ENCODE assay signal across 1 cellular context in the genomic region with DNA sequence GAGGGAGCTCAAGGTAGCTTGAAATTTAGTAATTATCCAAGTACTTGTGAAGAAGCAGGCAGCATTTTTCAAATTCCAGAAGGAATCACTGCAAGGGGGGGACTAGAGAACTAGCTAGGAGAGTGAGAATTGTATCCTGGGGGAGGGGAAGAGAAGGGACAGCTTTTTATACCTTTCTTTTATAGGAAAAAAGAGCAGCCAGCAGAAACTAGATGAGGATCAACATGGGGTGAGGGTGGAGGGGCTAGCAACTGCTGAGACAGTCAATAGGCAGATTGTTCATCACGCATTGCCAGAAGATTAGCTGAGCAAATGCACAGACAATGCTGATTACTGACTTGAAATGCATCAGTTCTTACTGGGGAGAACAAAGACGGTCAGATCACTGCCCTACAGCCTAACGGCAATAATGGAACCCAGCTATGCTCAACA.
TF ChIP-seq lines count a peak whose summit lies in the region.

No MANE protein-coding gene starts in this region.

TF ChIP-seq in WTC11, 78 proteins besides CTCF, POLR2A, EP300 and RAD21 (continued from another document):
- TF ChIP-seq, protein P1, sequence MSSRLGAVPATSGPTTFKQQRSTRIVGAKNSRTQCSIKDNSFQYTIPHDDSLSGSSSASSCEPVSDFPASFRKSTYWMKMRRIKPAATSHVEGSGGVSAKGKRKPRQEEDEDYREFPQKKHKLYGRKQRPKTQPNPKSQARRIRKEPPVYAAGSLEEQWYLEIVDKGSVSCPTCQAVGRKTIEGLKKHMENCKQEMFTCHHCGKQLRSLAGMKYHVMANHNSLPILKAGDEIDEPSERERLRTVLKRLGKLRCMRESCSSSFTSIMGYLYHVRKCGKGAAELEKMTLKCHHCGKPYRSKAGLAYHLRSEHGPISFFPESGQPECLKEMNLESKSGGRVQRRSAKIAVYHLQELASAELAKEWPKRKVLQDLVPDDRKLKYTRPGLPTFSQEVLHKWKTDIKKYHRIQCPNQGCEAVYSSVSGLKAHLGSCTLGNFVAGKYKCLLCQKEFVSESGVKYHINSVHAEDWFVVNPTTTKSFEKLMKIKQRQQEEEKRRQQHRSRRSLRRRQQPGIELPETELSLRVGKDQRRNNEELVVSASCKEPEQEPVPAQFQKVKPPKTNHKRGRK (CRISPR knock-in tag; IDR thresholded peaks at IDR 0.05; ENCODE audit: borderline replicate concordance): no peak
- TF ChIP-seq NR2C2 (CRISPR knock-in tag; IDR thresholded peaks at IDR 0.05) (no peak), ZNF121 (CRISPR knock-in tag; IDR thresholded peaks at IDR 0.05) (no peak), ZNF138 (CRISPR knock-in tag; conservative IDR thresholded peaks at IDR 0.05) (no peak), ZBTB21 (CRISPR knock-in tag; IDR thresholded peaks at IDR 0.05; ENCODE audit: borderline replicate concordance) (no peak), ZNF263 (CRISPR knock-in tag; IDR thresholded peaks at IDR 0.05; ENCODE audit: low read depth) (no peak), ZNF423 (CRISPR knock-in tag; IDR thresholded peaks at IDR 0.05) (peak; percentile 16; the same call in 1 of the 2 replicates), MYBL2 (CRISPR knock-in tag; IDR thresholded peaks at IDR 0.05) (no peak), CREB1 (CRISPR knock-in tag; IDR thresholded peaks at IDR 0.05) (no peak), ZNF416 (CRISPR knock-in tag; IDR thresholded peaks at IDR 0.05) (no peak), JUN (CRISPR knock-in tag; IDR thresholded peaks at IDR 0.05) (no peak), NR3C1 (CRISPR knock-in tag; conservative IDR thresholded peaks at IDR 0.05; ENCODE audit: low read depth) (no peak), NR1H2 (CRISPR knock-in tag; IDR thresholded peaks at IDR 0.05) (no peak), ESRRA (CRISPR knock-in tag; IDR thresholded peaks at IDR 0.05; ENCODE audit: borderline replicate concordance) (no peak), NFATC4 (CRISPR knock-in tag; IDR thresholded peaks at IDR 0.05) (no peak), HMGA2 (CRISPR knock-in tag; IDR thresholded peaks at IDR 0.05) (no peak)
- TF ChIP-seq, protein P2, sequence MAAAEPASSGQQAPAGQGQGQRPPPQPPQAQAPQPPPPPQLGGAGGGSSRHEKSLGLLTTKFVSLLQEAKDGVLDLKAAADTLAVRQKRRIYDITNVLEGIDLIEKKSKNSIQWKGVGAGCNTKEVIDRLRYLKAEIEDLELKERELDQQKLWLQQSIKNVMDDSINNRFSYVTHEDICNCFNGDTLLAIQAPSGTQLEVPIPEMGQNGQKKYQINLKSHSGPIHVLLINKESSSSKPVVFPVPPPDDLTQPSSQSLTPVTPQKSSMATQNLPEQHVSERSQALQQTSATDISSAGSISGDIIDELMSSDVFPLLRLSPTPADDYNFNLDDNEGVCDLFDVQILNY (CRISPR knock-in tag; IDR thresholded peaks at IDR 0.05): no peak
- TF ChIP-seq, protein P3, sequence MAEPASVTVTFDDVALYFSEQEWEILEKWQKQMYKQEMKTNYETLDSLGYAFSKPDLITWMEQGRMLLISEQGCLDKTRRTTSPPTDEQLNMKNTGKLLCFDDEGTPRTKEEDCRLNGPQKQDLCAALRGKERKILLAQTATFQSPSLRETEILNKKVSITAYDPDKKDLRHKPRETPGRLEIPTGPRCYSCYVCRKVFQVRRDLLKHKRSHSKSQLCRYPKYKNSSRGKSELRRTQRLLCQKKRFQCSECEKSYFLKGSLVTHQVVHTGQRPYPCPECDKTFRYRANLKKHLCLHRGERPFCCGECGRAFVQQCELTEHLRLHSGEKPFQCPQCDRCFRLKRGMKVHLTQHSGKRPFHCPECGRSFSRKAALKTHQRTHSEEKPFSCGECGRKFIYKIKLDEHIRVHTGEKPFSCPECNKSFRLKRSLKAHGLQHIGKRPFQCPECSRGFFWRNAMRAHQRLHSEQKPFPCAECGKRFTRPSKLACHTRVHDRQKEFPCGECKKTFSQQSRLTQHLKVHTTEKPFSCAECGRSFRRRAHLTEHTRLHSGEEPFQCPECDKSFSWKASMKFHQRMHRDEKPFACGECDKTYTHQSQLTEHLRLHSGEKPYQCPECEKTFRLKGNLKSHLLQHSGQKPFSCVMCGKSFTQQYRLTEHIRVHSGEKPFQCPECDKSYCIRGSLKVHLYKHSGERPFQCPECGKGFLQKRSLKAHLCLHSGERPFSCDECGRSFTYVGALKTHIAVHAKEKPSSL (CRISPR knock-in tag; conservative IDR thresholded peaks at IDR 0.05): no peak
- TF ChIP-seq, protein P4, sequence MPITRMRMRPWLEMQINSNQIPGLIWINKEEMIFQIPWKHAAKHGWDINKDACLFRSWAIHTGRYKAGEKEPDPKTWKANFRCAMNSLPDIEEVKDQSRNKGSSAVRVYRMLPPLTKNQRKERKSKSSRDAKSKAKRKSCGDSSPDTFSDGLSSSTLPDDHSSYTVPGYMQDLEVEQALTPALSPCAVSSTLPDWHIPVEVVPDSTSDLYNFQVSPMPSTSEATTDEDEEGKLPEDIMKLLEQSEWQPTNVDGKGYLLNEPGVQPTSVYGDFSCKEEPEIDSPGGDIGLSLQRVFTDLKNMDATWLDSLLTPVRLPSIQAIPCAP (CRISPR knock-in tag; IDR thresholded peaks at IDR 0.05): no peak
- TF ChIP-seq, protein P5, sequence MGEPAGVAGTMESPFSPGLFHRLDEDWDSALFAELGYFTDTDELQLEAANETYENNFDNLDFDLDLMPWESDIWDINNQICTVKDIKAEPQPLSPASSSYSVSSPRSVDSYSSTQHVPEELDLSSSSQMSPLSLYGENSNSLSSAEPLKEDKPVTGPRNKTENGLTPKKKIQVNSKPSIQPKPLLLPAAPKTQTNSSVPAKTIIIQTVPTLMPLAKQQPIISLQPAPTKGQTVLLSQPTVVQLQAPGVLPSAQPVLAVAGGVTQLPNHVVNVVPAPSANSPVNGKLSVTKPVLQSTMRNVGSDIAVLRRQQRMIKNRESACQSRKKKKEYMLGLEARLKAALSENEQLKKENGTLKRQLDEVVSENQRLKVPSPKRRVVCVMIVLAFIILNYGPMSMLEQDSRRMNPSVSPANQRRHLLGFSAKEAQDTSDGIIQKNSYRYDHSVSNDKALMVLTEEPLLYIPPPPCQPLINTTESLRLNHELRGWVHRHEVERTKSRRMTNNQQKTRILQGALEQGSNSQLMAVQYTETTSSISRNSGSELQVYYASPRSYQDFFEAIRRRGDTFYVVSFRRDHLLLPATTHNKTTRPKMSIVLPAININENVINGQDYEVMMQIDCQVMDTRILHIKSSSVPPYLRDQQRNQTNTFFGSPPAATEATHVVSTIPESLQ (CRISPR knock-in tag; IDR thresholded peaks at IDR 0.05): no peak
- TF ChIP-seq, protein P6, sequence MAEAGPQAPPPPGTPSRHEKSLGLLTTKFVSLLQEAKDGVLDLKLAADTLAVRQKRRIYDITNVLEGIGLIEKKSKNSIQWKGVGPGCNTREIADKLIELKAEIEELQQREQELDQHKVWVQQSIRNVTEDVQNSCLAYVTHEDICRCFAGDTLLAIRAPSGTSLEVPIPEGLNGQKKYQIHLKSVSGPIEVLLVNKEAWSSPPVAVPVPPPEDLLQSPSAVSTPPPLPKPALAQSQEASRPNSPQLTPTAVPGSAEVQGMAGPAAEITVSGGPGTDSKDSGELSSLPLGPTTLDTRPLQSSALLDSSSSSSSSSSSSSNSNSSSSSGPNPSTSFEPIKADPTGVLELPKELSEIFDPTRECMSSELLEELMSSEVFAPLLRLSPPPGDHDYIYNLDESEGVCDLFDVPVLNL (CRISPR knock-in tag; IDR thresholded peaks at IDR 0.05; ENCODE audit: borderline replicate concordance, low read depth): no peak
- TF ChIP-seq, protein P7, sequence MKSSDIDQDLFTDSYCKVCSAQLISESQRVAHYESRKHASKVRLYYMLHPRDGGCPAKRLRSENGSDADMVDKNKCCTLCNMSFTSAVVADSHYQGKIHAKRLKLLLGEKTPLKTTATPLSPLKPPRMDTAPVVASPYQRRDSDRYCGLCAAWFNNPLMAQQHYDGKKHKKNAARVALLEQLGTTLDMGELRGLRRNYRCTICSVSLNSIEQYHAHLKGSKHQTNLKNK (CRISPR knock-in tag; IDR thresholded peaks at IDR 0.05): no peak
- TF ChIP-seq, protein P8, sequence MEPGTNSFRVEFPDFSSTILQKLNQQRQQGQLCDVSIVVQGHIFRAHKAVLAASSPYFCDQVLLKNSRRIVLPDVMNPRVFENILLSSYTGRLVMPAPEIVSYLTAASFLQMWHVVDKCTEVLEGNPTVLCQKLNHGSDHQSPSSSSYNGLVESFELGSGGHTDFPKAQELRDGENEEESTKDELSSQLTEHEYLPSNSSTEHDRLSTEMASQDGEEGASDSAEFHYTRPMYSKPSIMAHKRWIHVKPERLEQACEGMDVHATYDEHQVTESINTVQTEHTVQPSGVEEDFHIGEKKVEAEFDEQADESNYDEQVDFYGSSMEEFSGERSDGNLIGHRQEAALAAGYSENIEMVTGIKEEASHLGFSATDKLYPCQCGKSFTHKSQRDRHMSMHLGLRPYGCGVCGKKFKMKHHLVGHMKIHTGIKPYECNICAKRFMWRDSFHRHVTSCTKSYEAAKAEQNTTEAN (CRISPR knock-in tag; IDR thresholded peaks at IDR 0.05): no peak
- TF ChIP-seq, protein P9, sequence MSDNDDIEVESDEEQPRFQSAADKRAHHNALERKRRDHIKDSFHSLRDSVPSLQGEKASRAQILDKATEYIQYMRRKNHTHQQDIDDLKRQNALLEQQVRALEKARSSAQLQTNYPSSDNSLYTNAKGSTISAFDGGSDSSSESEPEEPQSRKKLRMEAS (CRISPR knock-in tag; IDR thresholded peaks at IDR 0.05): no peak
